Comparison of ENCODE assay signal across 9 cellular contexts in genomic region chr20:41318271-41318649, GRCh38. TPM values are rescaled to one million over a fixed set of nuclear protein-coding genes. Genes with fewer than 3 reads are reported as not detected.
DNase-seq lines count a peak whose midpoint lies in the region; ATAC-seq, FAIRE-seq and TF ChIP-seq lines count a peak whose summit lies in the region.
"Had no signal": no experiment of that assay in that cellular context is flagged by ENCODE, and none has a peak within 500 bp of the region (broad histone marks: within the 10 kb centered on the region; RNA-seq: fewer than 3 reads in every experiment).

No MANE protein-coding gene starts in this region.

- CTCF ChIA-PET in activated naive CD4-positive, alpha-beta T cell treated with anti-CD3 and anti-CD28 coated beads, Interleukin-2, amount 10 ng/mL, durations not matched to agents 7 days and 5 days (lab: Charles Lee) = interaction anchor here (0.8 kb wide), 1 partner anchor 11 kb away, joined by 3 read pairs; no protein-coding TSS in a partner anchor

- H3K4me1 ChIP-seq in adipocyte (ENCODE audit: control insufficient read depth, insufficient read depth, low read length) (peaks cover 44% of the 10 kb centered on the region), liver (ENCODE audit: control insufficient read depth in 4 of 4, insufficient read depth in 4 of 4, low read length in 3 of 4) (peaks cover 10 to 37% (median 23%) of the 10 kb centered on the region in 4 donors)

- H3K27ac Mint-ChIP-seq in activated naive CD4-positive, alpha-beta T cell treated with anti-CD3 and anti-CD28 coated beads, Interleukin-2, amount 10 ng/mL, durations not matched to agents 7 days and 5 days = no peak overlapping the region
- H3K27ac Mint-ChIP-seq in type B pancreatic cell = peak overlapping the region; percentile 53

- peak overlapping the region; percentile 76 for H3K4me3 ChIP-seq in adipocyte (ENCODE audit: low read length)
- H3K4me3 ChIP-seq in liver (ENCODE audit: low read depth in 1 of 3, low read length in 3 of 3) = peak overlapping the region in 2 of 3 donors; percentile 67 to 96

- no peak for ATAC-seq in GM21390 (IDR thresholded peaks at IDR 0.05; ENCODE audit: unreplicated experiment)

- no peaks in the 10 kb centered on the region for H3K36me3 ChIP-seq in adipocyte (ENCODE audit: control insufficient read depth, insufficient read depth, low read length, severe bottlenecking)
- H3K36me3 ChIP-seq in liver (ENCODE audit: control insufficient read depth in 4 of 4, insufficient read depth in 3 of 4, low read depth in 1 of 4, low read length in 3 of 4) = no peaks in the 10 kb centered on the region
- H3K36me3 ChIP-seq: neutrophil had no signal

- peak overlapping the region; percentile 62 for H3K4me3 Mint-ChIP-seq in activated naive CD4-positive, alpha-beta T cell treated with anti-CD3 and anti-CD28 coated beads, Interleukin-2, amount 10 ng/mL, durations not matched to agents 7 days and 5 days
- H3K4me3 Mint-ChIP-seq in type B pancreatic cell = peak overlapping the region; percentile 84

- TF ChIP-seq POLR2A in GM12892 (IDR thresholded peaks at IDR 0.05; ENCODE audit: low read depth, low read length) = no peak

- WGBS in liver = 26% methylated on average over 5 of the region's 5 CpGs

- H3K36me3 Mint-ChIP-seq in activated naive CD4-positive, alpha-beta T cell treated with anti-CD3 and anti-CD28 coated beads, Interleukin-2, amount 10 ng/mL, durations not matched to agents 7 days and 5 days = no peaks in the 10 kb centered on the region
- H3K36me3 Mint-ChIP-seq in type B pancreatic cell = no peaks in the 10 kb centered on the region

- DNase-seq in activated naive CD4-positive, alpha-beta T cell treated with anti-CD3 and anti-CD28 coated beads, Interleukin-2, amount 10 ng/mL, durations not matched to agents 7 days and 5 days = no peak
- DNase-seq in activated naive CD4-positive, alpha-beta T cell (lab: John Stamatoyannopoulos, UW) = no peak
- DNase-seq in adipocyte (ENCODE audit: low read depth) (no peak), type B pancreatic cell (ENCODE audit: extremely low spot score, unreplicated experiment) (no peak), middle frontal gyrus (ENCODE audit: extremely low spot score, low spot score) (no peak), GM12892 (ENCODE audit: insufficient read length) (no peak)

- H3K9me3 Mint-ChIP-seq in activated naive CD4-positive, alpha-beta T cell treated with anti-CD3 and anti-CD28 coated beads, Interleukin-2, amount 10 ng/mL, durations not matched to agents 7 days and 5 days = no peaks in the 10 kb centered on the region
- H3K9me3 Mint-ChIP-seq in type B pancreatic cell = no peaks in the 10 kb centered on the region

- no peak for TF ChIP-seq CTCF in liver (IDR thresholded peaks at IDR 0.05; ENCODE audit: low read depth, low read length, missing input control)
- no peak for TF ChIP-seq CTCF in type B pancreatic cell (conservative IDR thresholded peaks at IDR 0.05)

- H3K9me3 ChIP-seq in adipocyte (ENCODE audit: control insufficient read depth, low read length) (no peaks in the 10 kb centered on the region), liver (ENCODE audit: control insufficient read depth in 4 of 4, low read length in 3 of 4) (no peaks in the 10 kb centered on the region)
- H3K9me3 ChIP-seq: neutrophil had no signal

- H3K27me3 ChIP-seq in adipocyte (replicated peaks; ENCODE audit: control insufficient read depth, insufficient read depth, low read length) (no peaks in the 10 kb centered on the region), liver (ENCODE audit: control insufficient read depth in 4 of 4, insufficient read depth in 4 of 4, low read length in 3 of 4) (no peaks in the 10 kb centered on the region)

- no peak for FAIRE-seq in GM12892 (lab: Jason Lieb, UNC)

- H3K4me1 Mint-ChIP-seq in activated naive CD4-positive, alpha-beta T cell treated with anti-CD3 and anti-CD28 coated beads, Interleukin-2, amount 10 ng/mL, durations not matched to agents 7 days and 5 days = peaks cover 28% of the 10 kb centered on the region
- H3K4me1 Mint-ChIP-seq in type B pancreatic cell (ENCODE audit: unreplicated experiment) = peaks cover 15% of the 10 kb centered on the region

- H3K9ac ChIP-seq in adipocyte (ENCODE audit: low read length) (peak overlapping the region; percentile 81), liver (ENCODE audit: low read depth in 1 of 2, low read length in 2 of 2) (peak overlapping the region; percentile 41 to 63)

- peaks cover 18% of the 10 kb centered on the region for H3K27me3 Mint-ChIP-seq in activated naive CD4-positive, alpha-beta T cell treated with anti-CD3 and anti-CD28 coated beads, Interleukin-2, amount 10 ng/mL, durations not matched to agents 7 days and 5 days
- H3K27me3 Mint-ChIP-seq in type B pancreatic cell = peaks cover 5% of the 10 kb centered on the region

- H3K27ac ChIP-seq in liver (ENCODE audit: low read depth in 1 of 2, low read length in 2 of 2) = peak overlapping the region; percentile 83
- H3K27ac ChIP-seq: neutrophil had no signal

- TF ChIP-seq RAD21 in liver (IDR thresholded peaks at IDR 0.05) = no peak

TF ChIP-seq in liver, 16 proteins besides CTCF, POLR2A, EP300 and RAD21:
- no peak for TF ChIP-seq REST (IDR thresholded peaks at IDR 0.05)
- peak; percentile 13 for TF ChIP-seq ZBTB33 (IDR thresholded peaks at IDR 0.05)
- no peak for TF ChIP-seq GABPA (IDR thresholded peaks at IDR 0.05 in 1 of 2, conservative IDR thresholded peaks at IDR 0.05 in 1 of 2)
TF ChIP-seq in liver: peak in this region for 1.

RNA-seq across cellular contexts. Expression of gene ZHX3, which starts 0.7 kb away (rescaled TPM):
- total RNA-seq in liver (10 to 100 TPM in 1 of 2 donors, 1 to 10 TPM in 1; 3.2 to 30.0 TPM), type B pancreatic cell (ENCODE audit: low replicate concordance) (10.2 and 16.3 TPM in 2 replicates)
- polyA plus RNA-seq in liver = 1 to 10 TPM; 7.6 to 8.4 TPM
- 6.7 TPM for polyA plus RNA-seq in GM12892 (2012; ENCODE audit: missing spikeins)

RNA-seq across cellular contexts. Expression of gene LPIN3, which starts 22.4 kb away (rescaled TPM):
- total RNA-seq in liver = 10 to 100 TPM in 1 of 2 donors, 1 to 10 TPM in 1; 1.5 to 19.8 TPM
- 10 to 100 TPM in 1 of 2 donors, 1 to 10 TPM in 1; 7.0 to 32.4 TPM for polyA plus RNA-seq in liver
- total RNA-seq in type B pancreatic cell (ENCODE audit: low replicate concordance) = 17.5 and 31.6 TPM in 2 replicates
- polyA plus RNA-seq in GM12892 (2012; ENCODE audit: missing spikeins) = 0.11 TPM

RNA-seq across cellular contexts. Expression of gene EMILIN3, which starts 48.4 kb away (rescaled TPM):
- under 1 TPM in 1 of 2 donors, not detected in 1; 0.17 TPM for total RNA-seq in liver
- polyA plus RNA-seq in liver = under 1 TPM; 0.05 to 0.79 TPM
- total RNA-seq in type B pancreatic cell (ENCODE audit: low replicate concordance) = 0.67 and 10.3 TPM in 2 replicates
- polyA plus RNA-seq in GM12892 (2012; ENCODE audit: missing spikeins) = not detected
